Comparison of ENCODE assay signal across 20 cellular contexts in genomic region chr2:160268382-160268781, GRCh38.
A peak's percentile ranks its signal among the peaks of the same experiment; 100 is the strongest.
DNase-seq lines count a peak whose midpoint lies in the region; ATAC-seq and TF ChIP-seq lines count a peak whose summit lies in the region.
"Had no signal": no experiment of that assay in that cellular context is flagged by ENCODE, and none has a peak within 500 bp of the region (broad histone marks: within the 10 kb centered on the region; RNA-seq: fewer than 3 reads in every experiment).

No MANE protein-coding gene starts in this region.

- H3K9me3 ChIP-seq in cardiac muscle cell (ENCODE audit: low read depth) (no peaks in the 10 kb centered on the region), tibial artery (no peaks in the 10 kb centered on the region), WERI-Rb-1 (ENCODE audit: severe bottlenecking) (no peaks in the 10 kb centered on the region)
- H3K9me3 ChIP-seq: BE2C had no signal

- no peak for DNase-seq in cardiac muscle cell (ENCODE audit: low read depth in 1 of 2, low spot score in 1 of 2)
- DNase-seq in left cardiac atrium, result no peak
- no peak for DNase-seq in caudate nucleus (lab: John Stamatoyannopoulos, UW)
- DNase-seq in tibial artery, result no peak
- no peak for DNase-seq in EL
- no peak for DNase-seq in WERI-Rb-1
- DNase-seq: activated CD4-positive, alpha-beta T cell treated with anti-CD3 and anti-CD28 coated beads for 48 hours; activated naive CD8-positive, alpha-beta T cell treated with anti-CD3 and anti-CD28 coated beads, Interleukin-2, amount 10 ng/mL, durations not matched to agents 7 days and 5 days; BE2C; hypothalamus; naive thymus-derived CD4-positive, alpha-beta T cell; NCI-H2171; NCI-H748 treated with DMSO at 0.1 percent for 48 hours; SHP77; small intestine; stimulated activated naive CD4-positive, alpha-beta T cell had no signal

- intact Hi-C loops in left cardiac atrium (cut with DNase I), result loop anchor here in 1 of 2 donors (5.0 kb wide), 1 partner anchor 56 kb away; no protein-coding TSS in a partner anchor
- intact Hi-C loops in tibial artery (cut with DNase I; ENCODE audit: low total_unique reads), result no loop called here

- ATAC-seq in left cardiac atrium, result no peak
- ATAC-seq in GM21367 (IDR thresholded peaks at IDR 0.05; ENCODE audit: unreplicated experiment), result no peak
- ATAC-seq: naive thymus-derived CD4-positive, alpha-beta T cell had no signal

- H3K27ac Mint-ChIP-seq in nephron, result peak overlapping the region; percentile 99 to 100 (median 99)
- H3K27ac Mint-ChIP-seq: activated naive CD8-positive, alpha-beta T cell treated with anti-CD3 and anti-CD28 coated beads, Interleukin-2, amount 10 ng/mL, durations not matched to agents 7 days and 5 days; activated T-helper 2 cell treated with anti-CD3 and anti-CD28 coated beads, Interferon-gamma antibody, Interleukin-2, Interleukin-4, amounts not matched to agents 10 μg/mL and 5 μg/mL and 100 μg/mL, durations not matched to agents 14 hours and 24 hours and 36 hours had no signal

- TF ChIP-seq CTCF in cardiac muscle cell (IDR thresholded peaks at IDR 0.05; ENCODE audit: low read depth, low read length), result no peak
- no peak for TF ChIP-seq CTCF in nephron (IDR thresholded peaks at IDR 0.05; ENCODE audit: unreplicated experiment in 3 of 3)
- TF ChIP-seq CTCF in tibial artery (IDR thresholded peaks at IDR 0.05), result no peak
- TF ChIP-seq CTCF in WERI-Rb-1 (IDR thresholded peaks at IDR 0.05; ENCODE audit: low read depth, low read length), result no peak

- H3K4me3 Mint-ChIP-seq in nephron, result no peak overlapping the region
- H3K4me3 Mint-ChIP-seq: activated naive CD8-positive, alpha-beta T cell treated with anti-CD3 and anti-CD28 coated beads, Interleukin-2, amount 10 ng/mL, durations not matched to agents 7 days and 5 days had no signal

- no peaks in the 10 kb centered on the region for H3K27me3 Mint-ChIP-seq in nephron (ENCODE audit: low read depth)

- peaks cover 76% of the 10 kb centered on the region for H3K4me1 Mint-ChIP-seq in nephron

- H3K4me3 ChIP-seq in cardiac muscle cell (no peak overlapping the region), tibial artery (no peak overlapping the region), WERI-Rb-1 (ENCODE audit: low read depth, low read length) (no peak overlapping the region)

- H3K4me1 ChIP-seq in cardiac muscle cell (ENCODE audit: low read depth), result peaks cover 50% of the 10 kb centered on the region
- H3K4me1 ChIP-seq in tibial artery, result peaks cover 0 to 42% (median 26%) of the 10 kb centered on the region in 4 donors

- no peaks in the 10 kb centered on the region for H3K9me3 Mint-ChIP-seq in nephron
- H3K9me3 Mint-ChIP-seq: activated naive CD8-positive, alpha-beta T cell treated with anti-CD3 and anti-CD28 coated beads, Interleukin-2, amount 10 ng/mL, durations not matched to agents 7 days and 5 days; activated T-helper 2 cell treated with anti-CD3 and anti-CD28 coated beads, Interferon-gamma antibody, Interleukin-2, Interleukin-4, amounts not matched to agents 10 μg/mL and 5 μg/mL and 100 μg/mL, durations not matched to agents 14 hours and 24 hours and 36 hours; memory B cell; naive thymus-derived CD4-positive, alpha-beta T cell had no signal

- peaks cover 3% of the 10 kb centered on the region for H3K36me3 ChIP-seq in cardiac muscle cell
- H3K36me3 ChIP-seq in tibial artery, result no peaks in the 10 kb centered on the region
- H3K36me3 ChIP-seq in WERI-Rb-1, result no peaks in the 10 kb centered on the region
- H3K36me3 ChIP-seq: BE2C had no signal

- peaks cover 23% of the 10 kb centered on the region for H3K36me3 Mint-ChIP-seq in nephron (ENCODE audit: low read depth)
- H3K36me3 Mint-ChIP-seq: memory B cell had no signal

- H3K27me3 ChIP-seq in cardiac muscle cell (no peaks in the 10 kb centered on the region), tibial artery (no peaks in the 10 kb centered on the region), WERI-Rb-1 (ENCODE audit: insufficient read depth, low read depth, severe bottlenecking) (no peaks in the 10 kb centered on the region)
- H3K27me3 ChIP-seq: BE2C had no signal

- peak overlapping the region; percentile 100 for H3K27ac ChIP-seq in cardiac muscle cell
- H3K27ac ChIP-seq in caudate nucleus (ENCODE audit: low read depth, low read length), result peak overlapping the region; percentile 24
- H3K27ac ChIP-seq in tibial artery, result peak overlapping the region; percentile 89 to 95
- no peak overlapping the region for H3K27ac ChIP-seq in WERI-Rb-1
